In the genomic region with DNA sequence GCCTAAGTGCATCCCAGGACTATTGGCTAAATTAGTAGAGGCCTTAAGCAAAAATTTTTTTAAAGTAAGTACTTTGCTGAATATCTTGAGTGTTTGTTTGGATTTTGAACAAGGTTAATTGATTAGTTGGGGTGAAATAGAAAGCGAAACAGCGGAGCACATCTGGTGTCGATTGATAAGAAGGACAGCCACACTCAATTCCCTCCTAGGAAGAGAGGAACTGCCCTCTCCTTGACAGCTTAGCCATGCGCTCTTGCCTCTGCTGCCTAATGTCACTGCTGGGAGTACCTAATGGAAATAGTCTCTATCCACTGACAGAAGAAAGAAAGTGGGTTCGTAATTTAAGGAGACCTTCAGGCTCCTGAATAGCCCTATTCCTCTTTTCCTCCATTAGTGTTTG, we compare ENCODE assay signal across 23 cellular contexts.
"Had no signal": no experiment of that assay in that cellular context is flagged by ENCODE, and none has a peak within 500 bp of the region (broad histone marks: within the 10 kb centered on the region; RNA-seq: fewer than 3 reads in every experiment).

No MANE protein-coding gene starts in this region.

- H3K27me3 ChIP-seq: breast epithelium had no signal

- ATAC-seq: activated CD4-positive, alpha-beta T cell treated with anti-CD3 and anti-CD28 coated beads for 36 hours; activated CD8-positive, alpha-beta T cell treated with anti-CD3 and anti-CD28 coated beads, Interleukin-2, amount 10 ng/mL, durations not matched to agents 7 days and 5 days had no signal

- H3K36me3 ChIP-seq: breast epithelium, WERI-Rb-1 had no signal

- H3K36me3 Mint-ChIP-seq: activated naive CD4-positive, alpha-beta T cell treated with anti-CD3 and anti-CD28 coated beads, Interleukin-2, amount 50 U/mL, for 24 hours had no signal

- H3K4me2 ChIP-seq: PC-9 had no signal

- H3K4me3 ChIP-seq: breast epithelium, PC-9 had no signal

- H3K4me1 Mint-ChIP-seq: activated CD4-positive, alpha-beta T cell treated with anti-CD3 and anti-CD28 coated beads for 36 hours; activated naive CD4-positive, alpha-beta T cell treated with anti-CD3 and anti-CD28 coated beads, Interleukin-2, amount 50 U/mL, for 24 hours had no signal

- H3K27ac ChIP-seq: breast epithelium, PC-9, WERI-Rb-1 had no signal

- H3K27me3 Mint-ChIP-seq: activated CD4-positive, alpha-beta T cell treated with anti-CD3 and anti-CD28 coated beads for 36 hours; activated naive CD4-positive, alpha-beta T cell treated with anti-CD3 and anti-CD28 coated beads, Interleukin-2, amount 50 U/mL, for 24 hours had no signal

- H2AFZ ChIP-seq: PC-9 had no signal

- H3K9me3 ChIP-seq: breast epithelium had no signal

- H3K27ac Mint-ChIP-seq: activated CD4-positive, alpha-beta T cell treated with anti-CD3 and anti-CD28 coated beads for 36 hours; activated CD8-positive, alpha-beta T cell treated with anti-CD3 and anti-CD28 coated beads, Interleukin-2, amount 10 ng/mL, durations not matched to agents 7 days and 5 days; activated naive CD4-positive, alpha-beta T cell treated with anti-CD3 and anti-CD28 coated beads, Interleukin-2, amount 50 U/mL, for 24 hours; T-helper 1 cell treated with Interleukin-12 subunit alpha and Interleukin-12 subunit beta and Interleukin-4 antibody, amounts not matched to agents 30 μg/mL and 1 μg/mL, for 36 hours had no signal

- DNase-seq: activated CD4-positive, alpha-beta T cell treated with anti-CD3 and anti-CD28 coated beads for 36 hours; activated CD4-positive, alpha-beta T cell treated with anti-CD3 and anti-CD28 coated beads, Interleukin-2, amount 50 U/mL, for 4 hours; activated CD8-positive, alpha-beta memory T cell treated with anti-CD3 and anti-CD28 coated beads, Interleukin-2, amount 50 U/mL, for 48 hours; activated CD8-positive, alpha-beta T cell treated with anti-CD3 and anti-CD28 coated beads, Interleukin-2, amount 10 ng/mL, durations not matched to agents 7 days and 5 days; activated effector memory CD4-positive, alpha-beta T cell treated with Interleukin-2 at 50 U/mL for 16 hours; activated naive CD4-positive, alpha-beta T cell; activated T-cell treated with anti-CD3 and anti-CD28 coated beads, Interleukin-2, amount 50 U/mL, for 1 hour; aorta; caudate nucleus; Kasumi-1; KBM-7; NCI-H1105 treated with DMSO at 0.1 percent for 48 hours; NCI-H1436 treated with DMSO at 0.1 percent for 48 hours; NCI-H187 treated with DMSO at 0.1 percent for 48 hours; NCI-H2081 treated with DMSO at 0.1 percent for 48 hours; NCI-H510A treated with DMSO at 0.1 percent for 48 hours; NCI-H69; PC-9; SHP77 treated with DMSO at 0.1 percent for 48 hours; WERI-Rb-1 had no signal

- H3K4me1 ChIP-seq: breast epithelium had no signal

- H3K4me3 Mint-ChIP-seq: activated CD4-positive, alpha-beta T cell treated with anti-CD3 and anti-CD28 coated beads for 36 hours; activated CD8-positive, alpha-beta T cell treated with anti-CD3 and anti-CD28 coated beads, Interleukin-2, amount 10 ng/mL, durations not matched to agents 7 days and 5 days; activated naive CD4-positive, alpha-beta T cell treated with anti-CD3 and anti-CD28 coated beads, Interleukin-2, amount 50 U/mL, for 24 hours; T-helper 1 cell treated with Interleukin-12 subunit alpha and Interleukin-12 subunit beta and Interleukin-4 antibody, amounts not matched to agents 30 μg/mL and 1 μg/mL, for 36 hours had no signal
